In the genomic region with DNA sequence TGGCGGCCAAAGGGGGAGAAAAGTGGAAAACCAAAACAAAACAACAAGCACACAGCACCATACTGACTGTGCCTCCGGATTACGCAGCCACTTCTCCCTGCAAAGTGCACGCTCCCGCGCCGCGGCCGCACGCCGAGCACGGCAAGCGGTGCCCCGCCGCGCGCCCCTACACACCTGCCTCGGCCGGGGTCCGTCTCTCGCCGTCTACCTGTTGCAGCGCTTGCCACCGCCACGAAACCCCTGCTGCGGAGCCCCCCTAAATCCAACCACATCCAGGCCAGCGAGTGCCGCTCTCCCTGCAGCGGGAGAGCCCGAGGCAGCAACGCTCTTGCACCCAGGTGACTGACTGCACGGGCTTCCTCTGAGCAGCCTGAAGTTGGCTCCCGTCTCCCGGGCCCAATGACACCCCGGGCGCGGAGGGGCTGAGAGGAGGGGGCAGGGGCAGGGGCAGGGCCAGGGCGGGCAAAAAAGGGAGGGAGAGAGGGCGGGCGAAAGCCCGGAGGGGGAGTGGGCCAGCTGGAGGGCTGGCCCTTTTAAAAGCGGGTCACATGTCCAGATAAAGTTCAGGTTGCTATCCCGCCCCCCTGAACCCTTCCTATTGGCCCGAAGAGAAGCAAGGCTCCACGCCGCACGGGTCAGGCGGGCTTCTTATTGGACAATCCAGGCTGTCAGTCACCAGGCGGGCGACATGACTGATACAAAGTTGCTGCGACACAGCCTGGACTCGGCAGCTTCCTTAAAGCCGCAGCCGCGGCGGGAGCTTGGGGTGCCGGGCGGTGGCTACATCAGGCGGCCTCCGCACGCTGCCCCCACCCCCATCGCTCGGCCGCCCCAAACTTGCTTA, we compare ENCODE assay signal across 8 cellular contexts. TPM values are rescaled to one million over a fixed set of nuclear protein-coding genes. Genes with fewer than 3 reads are reported as not detected.
DNase-seq lines count a peak whose midpoint lies in the region; ATAC-seq and TF ChIP-seq lines count a peak whose summit lies in the region.

NR3C2 (minus strand) TSS at position 429 of the 844 bp plus-strand sequence.

- H3K4me1 ChIP-seq in colonic mucosa: no peaks in the 10 kb centered on the region

- TF ChIP-seq POLR2A in GM19099 (IDR thresholded peaks at IDR 0.05; ENCODE audit: extremely low read depth, insufficient read length, low read depth): peak; percentile 74

- H3K27me3 ChIP-seq in colonic mucosa: no peaks in the 10 kb centered on the region

- DNase-seq in Ammon's horn (ENCODE audit: low spot score): peak; percentile 99
- DNase-seq in NCI-H510A (lab: John Stamatoyannopoulos, UW): peak; percentile 84
- DNase-seq in activated CD4-positive, alpha-beta T cell treated with anti-CD3 and anti-CD28 coated beads for 48 hours: peak; percentile 96
- DNase-seq in colonic mucosa: peak; percentile 100
- DNase-seq in kidney glomerular epithelial cell (lab: John Stamatoyannopoulos, UW): peak; percentile 97
- DNase-seq in stimulated activated CD4-positive, alpha-beta T cell treated with anti-CD3 and anti-CD28 coated beads, Interleukin-15, amount 100 ng/mL, for 48 hours (ENCODE audit: low read depth in 2 of 2): peak; percentile 91 to 95

- peak within 1 kb of the TSS; percentile 87 for H3K4me3 ChIP-seq in colonic mucosa

- no peaks in the 10 kb centered on the region for H3K36me3 ChIP-seq in colonic mucosa

- H3K9me3 ChIP-seq in colonic mucosa: no peaks in the 10 kb centered on the region

- peak within 1 kb of the TSS; percentile 94 to 100 for H3K9ac ChIP-seq in colonic mucosa (ENCODE audit: low read depth in 2 of 2, low read length in 2 of 2)

- intact Hi-C loops in colonic mucosa (cut with DNase I): no loop called here

- no peak for TF ChIP-seq CTCF in colonic mucosa (IDR thresholded peaks at IDR 0.05)

- peak; percentile 100 for ATAC-seq in HG03378 (IDR thresholded peaks at IDR 0.05; ENCODE audit: unreplicated experiment)

- H3K27ac ChIP-seq in colonic mucosa: peak within 1 kb of the TSS; percentile 84

RNA-seq across cellular contexts. Expression of gene NR3C2, which starts in this region (rescaled TPM):
- 10 to 100 TPM; 74.8 to 96.0 TPM for total RNA-seq in colonic mucosa

Comparison
In these comparisons a context has a peak if more than half of its experiments do, and no peak if none do; other contexts are left out.
1. Peak in every context shown above with its lines: DNase-seq, ATAC-seq, H3K4me3 ChIP-seq and H3K27ac ChIP-seq.